ENCODE assay signal across 39 cellular contexts in genomic region chr19:39871886-39872866, GRCh38.
"Had no signal": no experiment of that assay in that cellular context is flagged by ENCODE, and none has a peak within 500 bp of the region (broad histone marks: within the 10 kb centered on the region; RNA-seq: fewer than 3 reads in every experiment).

No MANE protein-coding gene starts in this region.

- ATAC-seq: activated CD8-positive, alpha-beta memory T cell treated with anti-CD3 and anti-CD28 coated beads, Interleukin-2, amount 10 ng/mL, durations not matched to agents 7 days and 5 days; activated T-cell treated with anti-CD3 and anti-CD28 coated beads, Interleukin-2, amount 50 U/mL, for 72 hours; activated T-helper 17 cell treated with anti-CD3 and anti-CD28 coated beads, Interleukin-2, amount 50 U/mL, for 72 hours; body of pancreas; PC-3; Right ventricle myocardium inferior; SK-N-SH treated with all-trans-retinoic acid at 6 μM for 48 hours; T-cell; T-helper 17 cell had no signal

- H3K4me1 ChIP-seq: adrenal gland, body of pancreas, breast epithelium had no signal

- H3K27me3 ChIP-seq: adrenal gland, body of pancreas, breast epithelium had no signal

- DNase-seq: activated B cell treated with CpG ODN at 0.5 μM for 24 hours; activated CD4-positive, alpha-beta memory T cell treated with anti-CD3 and anti-CD28 coated beads, Interleukin-2, amount 10 ng/mL, durations not matched to agents 7 days and 5 days; activated CD4-positive, alpha-beta T cell treated with anti-CD3 and anti-CD28 coated beads for 1 hour; activated CD4-positive, alpha-beta T cell treated with anti-CD3 and anti-CD28 coated beads for 48 hours; activated CD8-positive, alpha-beta memory T cell treated with anti-CD3 and anti-CD28 coated beads for 24 hours; activated CD8-positive, alpha-beta memory T cell treated with anti-CD3 and anti-CD28 coated beads, Interleukin-2, amount 10 ng/mL, durations not matched to agents 7 days and 5 days; activated CD8-positive, alpha-beta memory T cell treated with anti-CD3 and anti-CD28 coated beads, Interleukin-2, amount 50 U/mL, for 48 hours; activated naive CD4-positive, alpha-beta T cell; activated T-cell treated with anti-CD3 and anti-CD28 coated beads, Interleukin-2, amount 50 U/mL, for 72 hours; adrenal gland; body of pancreas; caudate nucleus; MM.1S; MV-4-11; NCI-H1092 treated with DMSO at 0.1 percent for 48 hours; NCI-H1417; NCI-H146; NCI-H187; NCI-H2029 treated with DMSO at 0.1 percent for 48 hours; NCI-H2107; NCI-H2171; NCI-H510A; NCI-H526; NCI-H748 treated with DMSO at 0.1 percent for 48 hours; NK-92 treated with Interleukin-12 subunit alpha and Interleukin-12 subunit beta, amount 100 ng/mL, for 24 hours; PC-3; SIG-M5; T-cell; T-helper 17 cell; T-helper 9 cell had no signal

- H3K36me3 ChIP-seq: adrenal gland, breast epithelium had no signal

- H3K27ac ChIP-seq: adrenal gland, body of pancreas, breast epithelium, KMS-11, RWPE1, VCaP had no signal

- FAIRE-seq: astrocyte, RCC 7860 had no signal

- H3K9me3 ChIP-seq: adrenal gland, body of pancreas, breast epithelium had no signal

- H3K4me2 ChIP-seq: KMS-11 had no signal

- H3K9ac ChIP-seq: KMS-11 had no signal

- H3K4me3 ChIP-seq: adrenal gland, body of pancreas, breast epithelium had no signal
